Comparison of ENCODE assay signal across 21 cellular contexts in genomic region chr12:107415834-107416233, GRCh38.
DNase-seq lines count a peak whose midpoint lies in the region; ATAC-seq, FAIRE-seq and TF ChIP-seq lines count a peak whose summit lies in the region.
"Had no signal": no experiment of that assay in that cellular context is flagged by ENCODE, and none has a peak within 500 bp of the region (broad histone marks: within the 10 kb centered on the region; RNA-seq: fewer than 3 reads in every experiment).

No MANE protein-coding gene starts in this region.

- H3K9ac ChIP-seq in GM23248 (peak overlapping the region; percentile 44), kidney (ENCODE audit: low read length in 2 of 2) (peak overlapping the region in 1 of 2 donors; percentile 16)

- FAIRE-seq in kidney (lab: Jason Lieb, UNC) = no peak
- FAIRE-seq: A204.1, GM12891 had no signal

- H3K4me2 ChIP-seq in GM23248 (ENCODE audit: unreplicated experiment) = peak overlapping the region; percentile 44

- no peaks in the 10 kb centered on the region for H3K27me3 ChIP-seq in GM23248 (replicated peaks; ENCODE audit: insufficient read depth)
- H3K27me3 ChIP-seq: colonic mucosa, upper lobe of left lung had no signal

- intact Hi-C loops in kidney (cut with DNase I) = no loop called here

- TF ChIP-seq CTCF in kidney (IDR thresholded peaks at IDR 0.05; ENCODE audit: borderline replicate concordance, extremely low read depth, insufficient read depth) = no peak

- peaks cover 14% of the 10 kb centered on the region for H3F3A ChIP-seq in GM23248 (ENCODE audit: insufficient read depth)

- H3K4me3 ChIP-seq in GM23248 (0 out of 2 replicates have a peak overlapping the region, but pooled peaks have one; percentile 10), kidney (ENCODE audit: low read length in 2 of 2) (no peak overlapping the region)
- H3K4me3 ChIP-seq: colonic mucosa, upper lobe of left lung had no signal

- H3K36me3 ChIP-seq in GM23248 (ENCODE audit: low read depth) (no peaks in the 10 kb centered on the region), kidney (ENCODE audit: control insufficient read depth in 1 of 2, insufficient read depth in 2 of 2, low read length in 2 of 2) (no peaks in the 10 kb centered on the region)
- H3K36me3 ChIP-seq: colonic mucosa, upper lobe of left lung had no signal

- in situ Hi-C loops in ACHN (cut with HindIII; ENCODE audit: low pct_ligation_motif_present, low pct_unique_long_range_greater_than_20kb, low sequenced_read_pairs) (no loop called here), GM23248 (cut with MboI) (no loop called here)

- H3K27ac ChIP-seq in GM23248 = peak overlapping the region; percentile 66
- H3K27ac ChIP-seq in kidney (ENCODE audit: low read depth in 2 of 2, low read length in 2 of 2) = peak overlapping the region; percentile 38 to 53
- H3K27ac ChIP-seq: colonic mucosa, upper lobe of left lung had no signal

- no peak for ATAC-seq in HG02981 (IDR thresholded peaks at IDR 0.05; ENCODE audit: unreplicated experiment)
- ATAC-seq in GM19463 (IDR thresholded peaks at IDR 0.05; ENCODE audit: unreplicated experiment) = no peak

- H2AFZ ChIP-seq in GM23248 = peak overlapping the region; percentile 53; the same call in 1 of the 2 replicates

- 30 to 32% methylated on average over 8 of the region's 8 CpGs for WGBS in GM23248 (ENCODE audit: low coverage in 1 of 2, low lambda C conversion rate in 2 of 2, missing lambda C conversion rate in 2 of 2), 2 experiments

- no peaks in the 10 kb centered on the region for H3K9me2 ChIP-seq in GM23248 (ENCODE audit: insufficient read depth)

- no peaks in the 10 kb centered on the region for H3K79me2 ChIP-seq in GM23248 (ENCODE audit: insufficient read depth)

- no peaks in the 10 kb centered on the region for H4K20me1 ChIP-seq in GM23248 (ENCODE audit: insufficient read depth)

- DNase-seq in ACHN = peak; percentile 81
- peak; percentile 83 for DNase-seq in GM23248
- peak; percentile 89 for DNase-seq in astrocyte of the hippocampus (ENCODE audit: low read depth, low spot score)
- DNase-seq in kidney = no peak
- DNase-seq in iPS-NIHi7 (ENCODE audit: extremely low spot score) = no peak
- DNase-seq in cerebellar nuclear complex (lab: John Stamatoyannopoulos, UW) = no peak
- DNase-seq: activated effector memory CD4-positive, alpha-beta T cell treated with Interleukin-2 at 50 U/mL for 16 hours; aorta; colonic mucosa; erythroblast; head of caudate nucleus; MV-4-11; NCI-H2081 treated with DMSO at 0.1 percent for 48 hours; NCI-H69; stimulated activated naive CD4-positive, alpha-beta T cell treated with Interleukin-2 at 50 U/mL for 16 hours; T1000; upper lobe of left lung had no signal

- H3K9me3 ChIP-seq in GM23248 (ENCODE audit: low read depth) = no peaks in the 10 kb centered on the region
- H3K9me3 ChIP-seq in kidney (ENCODE audit: control insufficient read depth in 1 of 2, low read length in 2 of 2) = no peaks in the 10 kb centered on the region
- H3K9me3 ChIP-seq: colonic mucosa, upper lobe of left lung had no signal

- H3K4me1 ChIP-seq in GM23248 (ENCODE audit: insufficient read depth) = peaks cover 29% of the 10 kb centered on the region
- peaks cover 4 to 6% of the 10 kb centered on the region in 2 donors for H3K4me1 ChIP-seq in kidney (ENCODE audit: control insufficient read depth in 1 of 2, insufficient read depth in 1 of 2, low read depth in 1 of 2, low read length in 2 of 2)
- H3K4me1 ChIP-seq: colonic mucosa, upper lobe of left lung had no signal

Comparison
In these comparisons a context has a peak if more than half of its experiments do, and no peak if none do; other contexts are left out.
1. DNase-seq: peak in ACHN (single experiment), GM23248 (single experiment) and astrocyte of the hippocampus (single experiment); none in kidney (single experiment), iPS-NIHi7 (single experiment) and cerebellar nuclear complex (0 of 2).